In the genomic region with DNA sequence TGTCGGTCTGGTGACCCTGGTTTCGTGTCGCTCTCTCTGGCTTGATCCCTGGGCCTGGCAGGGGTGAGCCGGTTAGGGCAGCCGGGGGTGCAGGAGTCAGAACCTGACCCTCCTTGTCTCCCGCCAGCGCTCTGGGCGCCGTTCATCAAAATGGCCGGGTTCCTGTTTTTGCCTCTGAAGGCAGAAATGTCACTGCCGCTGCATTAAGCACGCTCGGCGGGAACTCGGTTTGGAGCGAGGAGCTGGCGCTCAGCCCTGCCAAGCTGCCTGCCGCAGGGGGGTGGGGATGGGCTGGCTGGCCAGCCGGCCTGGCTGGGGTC, we compare ENCODE assay signal across 8 cellular contexts.
DNase-seq lines count a peak whose midpoint lies in the region; ATAC-seq and TF ChIP-seq lines count a peak whose summit lies in the region.

No MANE protein-coding gene starts in this region.

- peak; percentile 1 for ATAC-seq in WTC11
- no peak for ATAC-seq in stimulated activated naive CD8-positive, alpha-beta T cell treated with anti-CD3 and anti-CD28 coated beads, Interleukin-15, amount 100 ng/mL, for 72 hours
- ATAC-seq in esophagus mucosa = no peak
- no peak for ATAC-seq in GM21529 (IDR thresholded peaks at IDR 0.05; ENCODE audit: unreplicated experiment)

- CTCF ChIA-PET in WTC11 (lab: Charles Lee) = interaction anchor here (0.6 to 6.1 kb wide), 21 partner anchors 12 to 434 kb away, joined by 3 to 89 read pairs (median 12); partner anchors contain the start of gene CXXC5

- peak overlapping the region; percentile 45; the same call in 1 of the 2 replicates for H3K27ac Mint-ChIP-seq in WTC11
- no peak overlapping the region for H3K27ac Mint-ChIP-seq in stimulated activated naive CD8-positive, alpha-beta T cell treated with anti-CD3 and anti-CD28 coated beads, Interleukin-15, amount 100 ng/mL, for 72 hours

- peaks cover 31% of the 10 kb centered on the region for H3K4me1 Mint-ChIP-seq in WTC11
- H3K4me1 Mint-ChIP-seq in stimulated activated naive CD8-positive, alpha-beta T cell treated with anti-CD3 and anti-CD28 coated beads, Interleukin-15, amount 100 ng/mL, for 72 hours = peaks cover 46% of the 10 kb centered on the region

- H3K4me3 Mint-ChIP-seq in WTC11 = peak overlapping the region; percentile 71
- H3K4me3 Mint-ChIP-seq in stimulated activated naive CD8-positive, alpha-beta T cell treated with anti-CD3 and anti-CD28 coated beads, Interleukin-15, amount 100 ng/mL, for 72 hours = peak overlapping the region; percentile 64 to 74

- H3K27me3 Mint-ChIP-seq in WTC11 (ENCODE audit: low read depth) = peaks cover 7% of the 10 kb centered on the region
- no peaks in the 10 kb centered on the region for H3K27me3 Mint-ChIP-seq in stimulated activated naive CD8-positive, alpha-beta T cell treated with anti-CD3 and anti-CD28 coated beads, Interleukin-15, amount 100 ng/mL, for 72 hours

- no peak for TF ChIP-seq CTCF in WTC11 (IDR thresholded peaks at IDR 0.05)

- POLR2A ChIA-PET in WTC11 (lab: Charles Lee) = interaction anchor here (1.0 to 5.7 kb wide), 13 partner anchors 13 to 78 kb away, joined by 4 to 89 read pairs (median 11); partner anchors contain the start of gene CXXC5

- 0 out of 2 replicates have a peak, but pooled peaks cover 1% of the 10 kb centered on the region for H3K9me3 Mint-ChIP-seq in WTC11
- H3K9me3 Mint-ChIP-seq in stimulated activated naive CD8-positive, alpha-beta T cell treated with anti-CD3 and anti-CD28 coated beads, Interleukin-15, amount 100 ng/mL, for 72 hours = no peaks in the 10 kb centered on the region

- H3K36me3 Mint-ChIP-seq in WTC11 = peaks cover 2% of the 10 kb centered on the region

- DNase-seq in SIG-M5 treated with dmso at 0.1 percent for 504 hours (lab: John Stamatoyannopoulos, UW; ENCODE audit: unreplicated experiment) (peak; percentile 39), SIG-M5 (lab: John Stamatoyannopoulos, UW) (no peak), WTC11 (ENCODE audit: low spot score) (peak; percentile 67), hypothalamus (lab: John Stamatoyannopoulos, UW) (peak in 34 of 51 donors; percentile 17 to 78 (median 56)), LoVo (ENCODE audit: low spot score) (no peak)
- no peak for DNase-seq in stimulated activated naive CD8-positive, alpha-beta T cell treated with anti-CD3 and anti-CD28 coated beads, Interleukin-15, amount 100 ng/mL, for 72 hours

TF ChIP-seq in WTC11, 78 proteins besides CTCF, POLR2A, EP300 and RAD21:
- TF ChIP-seq, protein P1, sequence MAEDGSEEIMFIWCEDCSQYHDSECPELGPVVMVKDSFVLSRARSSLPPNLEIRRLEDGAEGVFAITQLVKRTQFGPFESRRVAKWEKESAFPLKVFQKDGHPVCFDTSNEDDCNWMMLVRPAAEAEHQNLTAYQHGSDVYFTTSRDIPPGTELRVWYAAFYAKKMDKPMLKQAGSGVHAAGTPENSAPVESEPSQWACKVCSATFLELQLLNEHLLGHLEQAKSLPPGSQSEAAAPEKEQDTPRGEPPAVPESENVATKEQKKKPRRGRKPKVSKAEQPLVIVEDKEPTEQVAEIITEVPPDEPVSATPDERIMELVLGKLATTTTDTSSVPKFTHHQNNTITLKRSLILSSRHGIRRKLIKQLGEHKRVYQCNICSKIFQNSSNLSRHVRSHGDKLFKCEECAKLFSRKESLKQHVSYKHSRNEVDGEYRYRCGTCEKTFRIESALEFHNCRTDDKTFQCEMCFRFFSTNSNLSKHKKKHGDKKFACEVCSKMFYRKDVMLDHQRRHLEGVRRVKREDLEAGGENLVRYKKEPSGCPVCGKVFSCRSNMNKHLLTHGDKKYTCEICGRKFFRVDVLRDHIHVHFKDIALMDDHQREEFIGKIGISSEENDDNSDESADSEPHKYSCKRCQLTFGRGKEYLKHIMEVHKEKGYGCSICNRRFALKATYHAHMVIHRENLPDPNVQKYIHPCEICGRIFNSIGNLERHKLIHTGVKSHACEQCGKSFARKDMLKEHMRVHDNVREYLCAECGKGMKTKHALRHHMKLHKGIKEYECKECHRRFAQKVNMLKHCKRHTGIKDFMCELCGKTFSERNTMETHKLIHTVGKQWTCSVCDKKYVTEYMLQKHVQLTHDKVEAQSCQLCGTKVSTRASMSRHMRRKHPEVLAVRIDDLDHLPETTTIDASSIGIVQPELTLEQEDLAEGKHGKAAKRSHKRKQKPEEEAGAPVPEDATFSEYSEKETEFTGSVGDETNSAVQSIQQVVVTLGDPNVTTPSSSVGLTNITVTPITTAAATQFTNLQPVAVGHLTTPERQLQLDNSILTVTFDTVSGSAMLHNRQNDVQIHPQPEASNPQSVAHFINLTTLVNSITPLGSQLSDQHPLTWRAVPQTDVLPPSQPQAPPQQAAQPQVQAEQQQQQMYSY (CRISPR knock-in tag; IDR thresholded peaks at IDR 0.05) = no peak
- TF ChIP-seq GABPB1 (CRISPR knock-in tag; IDR thresholded peaks at IDR 0.05) (no peak), E2F5 (CRISPR knock-in tag; IDR thresholded peaks at IDR 0.05) (peak; percentile 80), ZNF263 (CRISPR knock-in tag; IDR thresholded peaks at IDR 0.05; ENCODE audit: low read depth) (no peak), FOXP1 (CRISPR knock-in tag; IDR thresholded peaks at IDR 0.05; ENCODE audit: borderline replicate concordance) (no peak), ZNF423 (CRISPR knock-in tag; IDR thresholded peaks at IDR 0.05) (no peak)

Comparison
In these comparisons a context has a peak if more than half of its experiments do, and no peak if none do; other contexts are left out.
1. DNase-seq: peak in SIG-M5 treated with dmso at 0.1 percent for 504 hours (single experiment), WTC11 (single experiment) and hypothalamus (34 of 51); none in SIG-M5 (single experiment), stimulated activated naive CD8-positive, alpha-beta T cell treated with anti-CD3 and anti-CD28 coated beads, Interleukin-15, amount 100 ng/mL, for 72 hours (0 of 2) and LoVo (single experiment).